16 cellular contexts compared by ENCODE assay signal in genomic region chr1:226542623-226543103, GRCh38. TPM values are rescaled to one million over a fixed set of nuclear protein-coding genes. Genes with fewer than 3 reads are reported as not detected.
DNase-seq lines count a peak whose midpoint lies in the region; ATAC-seq and TF ChIP-seq lines count a peak whose summit lies in the region.
"Had no signal": no experiment of that assay in that cellular context is flagged by ENCODE, and none has a peak within 500 bp of the region (broad histone marks: within the 10 kb centered on the region; RNA-seq: fewer than 3 reads in every experiment).

No MANE protein-coding gene starts in this region.

- no peak overlapping the region for H3K4me2 ChIP-seq in SK-N-SH
- H3K4me2 ChIP-seq: A549, smooth muscle cell had no signal

- H3K9me3 Mint-ChIP-seq in activated CD8-positive, alpha-beta T cell treated with anti-CD3 and anti-CD28 coated beads for 36 hours, result no peaks in the 10 kb centered on the region
- H3K9me3 Mint-ChIP-seq: activated naive CD8-positive, alpha-beta T cell treated with anti-CD3 and anti-CD28 coated beads, Interleukin-2, amount 50 U/mL, for 24 hours; activated T-cell treated with anti-CD3 and anti-CD28 coated beads, Interleukin-2, amount 50 U/mL, for 24 hours; naive thymus-derived CD4-positive, alpha-beta T cell had no signal

- TF ChIP-seq RAD21 in SK-N-SH (IDR thresholded peaks at IDR 0.05; ENCODE audit: low read length), result no peak

- intact Hi-C loops in colonic mucosa (cut with DNase I), result loop anchor here (10.0 kb wide), 1 partner anchor 118 kb away; no protein-coding TSS in a partner anchor
- intact Hi-C loops in lower lobe of right lung (cut with DNase I), result no loop called here
- intact Hi-C loops in activated CD8-positive, alpha-beta T cell treated with anti-CD3 and anti-CD28 coated beads for 36 hours (cut with micrococcal nuclease), result loop anchor here (10.0 kb wide), 1 partner anchor 118 kb away; no protein-coding TSS in a partner anchor

- no peak overlapping the region for H3K4me3 ChIP-seq in colonic mucosa
- no peak overlapping the region for H3K4me3 ChIP-seq in lower lobe of right lung
- no peak overlapping the region for H3K4me3 ChIP-seq in SK-N-SH (ENCODE audit: low read depth in 2 of 2, low read length in 1 of 2)
- H3K4me3 ChIP-seq: A549, smooth muscle cell had no signal

- H3K27me3 ChIP-seq in colonic mucosa (no peaks in the 10 kb centered on the region), lower lobe of right lung (ENCODE audit: low read depth) (no peaks in the 10 kb centered on the region), SK-N-SH (ENCODE audit: insufficient read depth) (no peaks in the 10 kb centered on the region)

- peak overlapping the region; percentile 47 for H3K27ac ChIP-seq in colonic mucosa
- H3K27ac ChIP-seq in lower lobe of right lung, result no peak overlapping the region
- no peak overlapping the region for H3K27ac ChIP-seq in SK-N-SH (ENCODE audit: low read depth in 2 of 2, low read length in 1 of 2)
- H3K27ac ChIP-seq: A549 had no signal

- no peak overlapping the region for H3K4me3 Mint-ChIP-seq in activated CD8-positive, alpha-beta T cell treated with anti-CD3 and anti-CD28 coated beads for 36 hours
- H3K4me3 Mint-ChIP-seq: activated naive CD8-positive, alpha-beta T cell treated with anti-CD3 and anti-CD28 coated beads, Interleukin-2, amount 50 U/mL, for 24 hours; activated T-cell treated with anti-CD3 and anti-CD28 coated beads, Interleukin-2, amount 50 U/mL, for 24 hours; naive thymus-derived CD4-positive, alpha-beta T cell; T-helper 17 cell had no signal

- peak; percentile 65 for DNase-seq in NCI-H748 (lab: John Stamatoyannopoulos, UW; ENCODE audit: unreplicated experiment)
- no peak for DNase-seq in NCI-H748 treated with DMSO at 0.1 percent for 48 hours (lab: John Stamatoyannopoulos, UW)
- peak; percentile 65 for DNase-seq in colonic mucosa
- peak; percentile 67 for DNase-seq in lower lobe of right lung
- DNase-seq in NAMALWA (ENCODE audit: low spot score), result no peak
- no peak for DNase-seq in activated CD8-positive, alpha-beta T cell treated with anti-CD3 and anti-CD28 coated beads for 36 hours
- no peak for DNase-seq in SK-N-SH
- DNase-seq in medulla oblongata (ENCODE audit: extremely low spot score), result no peak
- DNase-seq: activated CD4-positive, alpha-beta T cell treated with anti-CD3 and anti-CD28 coated beads for 48 hours; activated naive CD8-positive, alpha-beta T cell treated with anti-CD3 and anti-CD28 coated beads, Interleukin-2, amount 50 U/mL, for 24 hours; activated T-cell treated with anti-CD3 and anti-CD28 coated beads, Interleukin-2, amount 50 U/mL, for 24 hours; naive thymus-derived CD4-positive, alpha-beta T cell; T-helper 17 cell had no signal

- no peaks in the 10 kb centered on the region for H3K36me3 ChIP-seq in colonic mucosa
- no peaks in the 10 kb centered on the region for H3K36me3 ChIP-seq in lower lobe of right lung
- no peaks in the 10 kb centered on the region for H3K36me3 ChIP-seq in SK-N-SH (replicated peaks in 1 of 2; ENCODE audit: control insufficient read depth in 1 of 2, insufficient read depth in 2 of 2, low read length in 1 of 2)

- peaks cover 13% of the 10 kb centered on the region for H3K4me1 ChIP-seq in colonic mucosa
- H3K4me1 ChIP-seq in lower lobe of right lung, result peaks cover 20% of the 10 kb centered on the region
- H3K4me1 ChIP-seq in SK-N-SH (ENCODE audit: control insufficient read depth in 1 of 2, insufficient read depth in 2 of 2, low read depth in 1 of 2, low read length in 1 of 2), result no peaks in the 10 kb centered on the region; a peak in 1 of 4 replicates
- H3K4me1 ChIP-seq: A549 had no signal

- peaks cover 18% of the 10 kb centered on the region for H3K27me3 Mint-ChIP-seq in activated CD8-positive, alpha-beta T cell treated with anti-CD3 and anti-CD28 coated beads for 36 hours

- no peaks in the 10 kb centered on the region for H3K4me1 Mint-ChIP-seq in activated CD8-positive, alpha-beta T cell treated with anti-CD3 and anti-CD28 coated beads for 36 hours (ENCODE audit: low read depth)
- H3K4me1 Mint-ChIP-seq: activated naive CD8-positive, alpha-beta T cell treated with anti-CD3 and anti-CD28 coated beads, Interleukin-2, amount 50 U/mL, for 24 hours had no signal

- CTCF ChIA-PET in activated CD8-positive, alpha-beta T cell treated with anti-CD3 and anti-CD28 coated beads for 36 hours (lab: Charles Lee), result interaction anchor here (1.3 to 1.8 kb wide), 2 partner anchors 27 to 84 kb away, joined by 4 to 5 read pairs; no protein-coding TSS in a partner anchor
- CTCF ChIA-PET in SK-N-SH (lab: Yijun Ruan, JAX), result interaction anchor here (0.9 to 8.1 kb wide), 4 partner anchors 7 to 118 kb away, joined by 3 to 50 read pairs (median 4); partner anchors contain the start of gene STUM

- no peaks in the 10 kb centered on the region for H4K20me1 ChIP-seq in SK-N-SH (ENCODE audit: insufficient read depth)

- no peaks in the 10 kb centered on the region for H3F3A ChIP-seq in SK-N-SH (replicated peaks; ENCODE audit: insufficient read depth)

- no peaks in the 10 kb centered on the region for H3K36me3 Mint-ChIP-seq in activated CD8-positive, alpha-beta T cell treated with anti-CD3 and anti-CD28 coated beads for 36 hours (ENCODE audit: low read depth)
- H3K36me3 Mint-ChIP-seq: naive thymus-derived CD4-positive, alpha-beta T cell had no signal

- H3K9ac ChIP-seq in colonic mucosa (ENCODE audit: low read depth in 2 of 2, low read length in 2 of 2), result no peak overlapping the region
- no peak overlapping the region for H3K9ac ChIP-seq in SK-N-SH

- H3K9me3 ChIP-seq in colonic mucosa (no peaks in the 10 kb centered on the region), lower lobe of right lung (no peaks in the 10 kb centered on the region), SK-N-SH (no peaks in the 10 kb centered on the region)
- H3K9me3 ChIP-seq: A549 had no signal

- H3K27ac Mint-ChIP-seq in activated CD8-positive, alpha-beta T cell treated with anti-CD3 and anti-CD28 coated beads for 36 hours, result no peak overlapping the region
- H3K27ac Mint-ChIP-seq: activated naive CD8-positive, alpha-beta T cell treated with anti-CD3 and anti-CD28 coated beads, Interleukin-2, amount 50 U/mL, for 24 hours; activated T-cell treated with anti-CD3 and anti-CD28 coated beads, Interleukin-2, amount 50 U/mL, for 24 hours; naive thymus-derived CD4-positive, alpha-beta T cell; T-helper 17 cell had no signal

- H3K79me2 ChIP-seq in SK-N-SH (ENCODE audit: insufficient read depth), result no peaks in the 10 kb centered on the region

- 53% methylated on average over 9 of the region's 10 CpGs for WGBS in SK-N-SH (ENCODE audit: low lambda C conversion rate)

- POLR2A ChIA-PET in activated CD8-positive, alpha-beta T cell treated with anti-CD3 and anti-CD28 coated beads for 36 hours (lab: Charles Lee), result interaction anchor here (0.6 kb wide), 1 partner anchor 50 kb away, joined by 3 read pairs; no protein-coding TSS in a partner anchor
- POLR2A ChIA-PET in SK-N-SH (lab: Yijun Ruan, JAX), result no interaction called here

- no peak for TF ChIP-seq EP300 in SK-N-SH (IDR thresholded peaks at IDR 0.05; ENCODE audit: borderline replicate concordance in 1 of 2, low read depth in 1 of 2, low read length in 1 of 2)

- ATAC-seq in lower lobe of right lung, result peak in 1 of 2 donors; percentile 79
- ATAC-seq in activated CD8-positive, alpha-beta T cell treated with anti-CD3 and anti-CD28 coated beads for 36 hours, result no peak
- ATAC-seq: A549; activated naive CD8-positive, alpha-beta T cell treated with anti-CD3 and anti-CD28 coated beads, Interleukin-2, amount 50 U/mL, for 24 hours; naive thymus-derived CD4-positive, alpha-beta T cell; T-helper 17 cell had no signal

- no peaks in the 10 kb centered on the region for H3K9me2 ChIP-seq in SK-N-SH

- no peak for TF ChIP-seq CTCF in colonic mucosa (IDR thresholded peaks at IDR 0.05)
- no peak for TF ChIP-seq CTCF in lower lobe of right lung (IDR thresholded peaks at IDR 0.05)
- no peak for TF ChIP-seq CTCF in activated CD8-positive, alpha-beta T cell treated with anti-CD3 and anti-CD28 coated beads for 36 hours (IDR thresholded peaks at IDR 0.05)
- TF ChIP-seq CTCF in SK-N-SH (IDR thresholded peaks at IDR 0.05), result no peak

- no peak overlapping the region for H2AFZ ChIP-seq in SK-N-SH (ENCODE audit: low read depth)

TF ChIP-seq in SK-N-SH, 30 proteins besides CTCF, POLR2A, EP300 and RAD21 (continues in another document):
- TF ChIP-seq FOSL2 (IDR thresholded peaks at IDR 0.05; ENCODE audit: borderline replicate concordance, low read depth), result no peak
- no peak for TF ChIP-seq JUND (IDR thresholded peaks at IDR 0.05)
- TF ChIP-seq, protein P1, sequence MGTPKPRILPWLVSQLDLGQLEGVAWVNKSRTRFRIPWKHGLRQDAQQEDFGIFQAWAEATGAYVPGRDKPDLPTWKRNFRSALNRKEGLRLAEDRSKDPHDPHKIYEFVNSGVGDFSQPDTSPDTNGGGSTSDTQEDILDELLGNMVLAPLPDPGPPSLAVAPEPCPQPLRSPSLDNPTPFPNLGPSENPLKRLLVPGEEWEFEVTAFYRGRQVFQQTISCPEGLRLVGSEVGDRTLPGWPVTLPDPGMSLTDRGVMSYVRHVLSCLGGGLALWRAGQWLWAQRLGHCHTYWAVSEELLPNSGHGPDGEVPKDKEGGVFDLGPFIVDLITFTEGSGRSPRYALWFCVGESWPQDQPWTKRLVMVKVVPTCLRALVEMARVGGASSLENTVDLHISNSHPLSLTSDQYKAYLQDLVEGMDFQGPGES (IDR thresholded peaks at IDR 0.05; ENCODE audit: low read depth, low read length), result no peak
- no peak for TF ChIP-seq TAF1 (IDR thresholded peaks at IDR 0.05; ENCODE audit: borderline replicate concordance, low read depth, low read length)
- no peak for TF ChIP-seq RFX5 (IDR thresholded peaks at IDR 0.05; ENCODE audit: low read length)
- TF ChIP-seq ZBTB33 (IDR thresholded peaks at IDR 0.05; ENCODE audit: borderline replicate concordance, low read depth), result no peak

RNA-seq across cellular contexts. Expression of gene STUM, which starts 5.9 kb away (rescaled TPM):
- total RNA-seq in colonic mucosa, result 1 to 10 TPM; 1.0 to 3.2 TPM
- 0.83 TPM for total RNA-seq in lower lobe of right lung
- total RNA-seq in activated CD8-positive, alpha-beta T cell treated with anti-CD3 and anti-CD28 coated beads for 36 hours, result not detected
- polyA plus RNA-seq in SK-N-SH (2012; rRNA removed), result not detected in 2 replicates
- not detected in 2 replicates for polyA plus RNA-seq in SK-N-SH (2012; cell fraction: cytosol; rRNA removed)
- polyA plus RNA-seq in SK-N-SH (2012; cell fraction: nucleus; rRNA removed), result 0.01 TPM in 1 of 2 replicates, not detected in the other
- total RNA-seq: HT-29; naive thymus-derived CD4-positive, alpha-beta T cell; T-helper 17 cell had no signal
- polyA plus RNA-seq: A549; naive thymus-derived CD4-positive, alpha-beta T cell; smooth muscle cell had no signal

Comparison
In these comparisons a context has a peak if more than half of its experiments do, and no peak if none do; other contexts are left out.
1. DNase-seq: peak in NCI-H748 (single experiment), colonic mucosa (single experiment) and lower lobe of right lung (single experiment); none in NCI-H748 treated with DMSO at 0.1 percent for 48 hours (single experiment), NAMALWA (single experiment), activated CD8-positive, alpha-beta T cell treated with anti-CD3 and anti-CD28 coated beads for 36 hours (single experiment), SK-N-SH (single experiment) and medulla oblongata (single experiment).